ENCODE assay signal across 8 cellular contexts in the genomic region with DNA sequence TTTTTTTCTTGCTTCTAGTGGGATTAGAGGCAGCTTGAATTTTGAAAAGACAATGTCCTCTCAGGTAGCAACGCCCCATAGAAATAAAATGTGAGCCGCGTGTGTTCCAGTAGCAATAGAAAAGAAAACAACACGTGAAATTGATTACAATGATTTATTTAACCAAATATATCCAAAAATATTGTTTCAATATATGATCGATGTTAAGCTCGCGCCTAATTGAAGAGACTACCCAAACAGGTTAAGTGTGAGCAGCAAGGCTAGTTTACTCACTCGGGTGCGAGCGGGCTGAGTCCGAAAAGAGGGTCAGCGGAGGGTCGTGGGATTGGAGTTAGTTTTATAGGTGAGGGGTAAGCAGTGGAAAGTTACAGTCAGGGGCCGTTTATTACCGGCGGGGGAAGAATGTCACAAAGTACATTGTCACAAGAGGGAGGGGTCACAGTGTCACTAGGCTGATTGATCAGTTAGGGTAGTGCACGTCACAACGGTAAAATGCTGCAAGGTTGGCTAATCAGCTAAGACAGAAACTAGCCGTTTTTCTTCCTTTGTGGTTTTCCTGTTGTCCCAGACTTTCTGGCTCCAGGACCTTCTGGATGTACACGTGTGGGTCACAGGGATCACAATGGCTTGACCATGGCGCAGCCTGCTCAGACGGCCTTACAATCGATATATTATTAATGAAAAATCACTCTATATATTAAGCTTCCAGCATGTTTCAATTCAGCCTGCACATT. TPM values are rescaled to one million over a fixed set of nuclear protein-coding genes. Genes with fewer than 3 reads are reported as not detected.
DNase-seq lines count a peak whose midpoint lies in the region; ATAC-seq and TF ChIP-seq lines count a peak whose summit lies in the region.

No MANE protein-coding gene starts in this region.

- WGBS in IMR-90 (ENCODE audit: extremely low coverage in 2 of 2, insufficient read length in 1 of 2), 2 experiments, result 80% methylated on average over 5 of the region's 23 CpGs; no CpG with 5 or more reads in 1 of the 2 experiments
- WGBS in upper lobe of left lung, 2 donors, result 42 to 46% methylated on average over 23 of the region's 23 CpGs

- no peak overlapping the region for H2BK15ac ChIP-seq in IMR-90 (ENCODE audit: low read depth, low read length)

- TF ChIP-seq CTCF in IMR-90 (conservative IDR thresholded peaks at IDR 0.05; ENCODE audit: low read depth, low read length) (no peak), left lung (IDR thresholded peaks at IDR 0.05) (no peak), upper lobe of left lung (IDR thresholded peaks at IDR 0.05) (no peak)

- no peak overlapping the region for H3K4ac ChIP-seq in IMR-90 (ENCODE audit: low read depth, low read length)

- H3K79me1 ChIP-seq in IMR-90 (ENCODE audit: low read depth in 1 of 2, low read length in 2 of 2), result peaks cover 20 to 23% of the 10 kb centered on the region in 2 experiments; a peak in 3 of 4 replicates

- TF ChIP-seq EP300 in upper lobe of left lung (IDR thresholded peaks at IDR 0.05), result no peak

- no peak overlapping the region for H2BK5ac ChIP-seq in IMR-90 (ENCODE audit: low read depth, low read length, poor library complexity, severe bottlenecking)

- intact Hi-C loops in IMR-90 (cut with micrococcal nuclease) (no loop called here), left lung (cut with DNase I) (no loop called here)

- H3K9ac ChIP-seq in BLaER1 (peak overlapping the region; percentile 96), IMR-90 (ENCODE audit: low read depth, low read length) (no peak overlapping the region), adipocyte (ENCODE audit: low read length) (peak overlapping the region; percentile 93)

- no peak overlapping the region for H2BK120ac ChIP-seq in IMR-90 (ENCODE audit: low read depth, low read length)

- no peak overlapping the region for H2AK9ac ChIP-seq in IMR-90 (replicated peaks; ENCODE audit: low read depth, low read length, poor library complexity)

- H3K4me2 ChIP-seq in BLaER1, result peak overlapping the region; percentile 79
- H3K4me2 ChIP-seq in IMR-90 (ENCODE audit: low read depth, low read length), result no peak overlapping the region

- no peak overlapping the region for H2BK20ac ChIP-seq in IMR-90 (ENCODE audit: low read depth, low read length)

- no peak for TF ChIP-seq RAD21 in IMR-90 (IDR thresholded peaks at IDR 0.05; ENCODE audit: low read length)

- ATAC-seq in IMR-90 (ENCODE audit: low read depth) (no peak), left lung (no peak), upper lobe of left lung (ENCODE audit: low FRiP score in 2 of 2) (peak in 1 of 2 donors; percentile 4), GM21390 (IDR thresholded peaks at IDR 0.05; ENCODE audit: unreplicated experiment) (no peak)

- no peak overlapping the region for H3K18ac ChIP-seq in IMR-90 (ENCODE audit: low read depth, low read length)

- H3K27me3 ChIP-seq in BLaER1, result no peaks in the 10 kb centered on the region
- no peaks in the 10 kb centered on the region for H3K27me3 ChIP-seq in IMR-90 (ENCODE audit: control insufficient read depth, insufficient read depth, low read length)
- H3K27me3 ChIP-seq in adipocyte (replicated peaks; ENCODE audit: control insufficient read depth, insufficient read depth, low read length), result no peaks in the 10 kb centered on the region
- H3K27me3 ChIP-seq in left lung, result no peaks in the 10 kb centered on the region
- no peaks in the 10 kb centered on the region for H3K27me3 ChIP-seq in upper lobe of left lung

- H3K9me3 ChIP-seq in BLaER1 (peaks cover 58% of the 10 kb centered on the region), IMR-90 (ENCODE audit: control insufficient read depth, insufficient read depth, low read length) (no peaks in the 10 kb centered on the region), adipocyte (ENCODE audit: control insufficient read depth, low read length) (peaks cover 3% of the 10 kb centered on the region), left lung (no peaks in the 10 kb centered on the region), upper lobe of left lung (no peaks in the 10 kb centered on the region)

- peak overlapping the region; percentile 93 for H3K4me3 ChIP-seq in BLaER1
- H3K4me3 ChIP-seq in IMR-90 (ENCODE audit: insufficient read depth, low read depth, low read length), result no peak overlapping the region
- H3K4me3 ChIP-seq in adipocyte (ENCODE audit: low read length), result peak overlapping the region; percentile 98
- peak overlapping the region; percentile 61 to 70 for H3K4me3 ChIP-seq in left lung
- peak overlapping the region in 3 of 4 donors; percentile 64 to 86 (median 71) for H3K4me3 ChIP-seq in upper lobe of left lung

- no peak for TF ChIP-seq POLR2A in IMR-90 (IDR thresholded peaks at IDR 0.05; ENCODE audit: low read depth, low read length)
- no peak for TF ChIP-seq POLR2A in upper lobe of left lung (IDR thresholded peaks at IDR 0.05)

- H3K36me3 ChIP-seq in BLaER1 (peaks cover 29% of the 10 kb centered on the region), IMR-90 (ENCODE audit: control insufficient read depth, insufficient read depth, low read length) (no peaks in the 10 kb centered on the region; the same call in 1 of the 2 replicates), adipocyte (ENCODE audit: control insufficient read depth, insufficient read depth, low read length, severe bottlenecking) (no peaks in the 10 kb centered on the region), left lung (peaks cover 0 to 3% of the 10 kb centered on the region in 2 donors), upper lobe of left lung (no peaks in the 10 kb centered on the region)

- no TSS peak for BruUV-seq in IMR-90 (replicated peaks; lab: Mats Ljungman, UMichigan)

- no peak overlapping the region for H3K23ac ChIP-seq in IMR-90 (ENCODE audit: low read depth, low read length)

- H4K8ac ChIP-seq in IMR-90 (ENCODE audit: low read depth in 2 of 2, low read length in 2 of 2), result peak overlapping the region in 1 of 2 experiments; percentile 23; a peak in 1 of 4 replicates

- no peak for DNase-seq in IMR-90
- no peak for DNase-seq in adipocyte (ENCODE audit: low read depth)
- no peak for DNase-seq in left lung
- no peak for DNase-seq in upper lobe of left lung
- DNase-seq in MV-4-11 (lab: John Stamatoyannopoulos, UW), result no peak
- no peak for DNase-seq in activated effector memory CD4-positive, alpha-beta T cell treated with anti-CD3 and anti-CD28 coated beads, Interleukin-2, amount 50 U/mL, for 16 hours

- H4K91ac ChIP-seq in IMR-90 (ENCODE audit: insufficient read depth, low read depth, low read length), result no peak overlapping the region

- no peak overlapping the region for H3K14ac ChIP-seq in IMR-90 (replicated peaks; ENCODE audit: low read depth, low read length)

- H3K27ac ChIP-seq in BLaER1 (peak overlapping the region; percentile 96), IMR-90 (ENCODE audit: insufficient read depth, low read length) (no peak overlapping the region), left lung (peak overlapping the region; percentile 74 to 79), upper lobe of left lung (peak overlapping the region in 2 of 4 donors; percentile 81 to 87)

- H3K56ac ChIP-seq in IMR-90 (ENCODE audit: extremely low read depth, insufficient read depth, low read length), result no peak overlapping the region

- H3K4me1 ChIP-seq in BLaER1 (peaks cover 34% of the 10 kb centered on the region), IMR-90 (ENCODE audit: control insufficient read depth, insufficient read depth, low read length) (peaks cover 4% of the 10 kb centered on the region; the same call in 1 of the 2 replicates), adipocyte (ENCODE audit: control insufficient read depth, insufficient read depth, low read length) (peaks cover 16% of the 10 kb centered on the region), left lung (peaks cover 4 to 28% of the 10 kb centered on the region in 2 donors), upper lobe of left lung (peaks cover 11 to 14% (median 12%) of the 10 kb centered on the region in 4 donors)

- H2AFZ ChIP-seq in IMR-90 (replicated peaks; ENCODE audit: low read length, poor library complexity), result peak overlapping the region; percentile 98

- dilution Hi-C loops in IMR-90 (cut with HindIII; ENCODE audit: low sequenced_read_pairs, unreplicated experiment), result no loop called here

- peaks cover 7% of the 10 kb centered on the region; the same call in 1 of the 2 replicates for H4K20me1 ChIP-seq in BLaER1
- H4K20me1 ChIP-seq in IMR-90 (ENCODE audit: insufficient read depth, low read length), result no peaks in the 10 kb centered on the region

- no peak overlapping the region for H4K5ac ChIP-seq in IMR-90 (ENCODE audit: low read depth, low read length)

- no peaks in the 10 kb centered on the region for H3K9me1 ChIP-seq in IMR-90 (ENCODE audit: insufficient read depth, low read length)

- CTCF ChIA-PET in IMR-90 (lab: Yijun Ruan, JAX), result interaction anchor here (0.7 kb wide), 2 partner anchors 103 to 1653 kb away, joined by 3 to 6 read pairs; no protein-coding TSS in a partner anchor

- H2AK5ac ChIP-seq in IMR-90 (ENCODE audit: low read depth, low read length), result no peak overlapping the region

- POLR2A ChIA-PET in IMR-90 (lab: Charles Lee; ENCODE audit: unreplicated experiment), result no interaction called here

- in situ Hi-C loops in IMR-90 (cut with MboI; ENCODE audit: low sequenced_read_pairs), result no loop called here

TF ChIP-seq in IMR-90, 13 proteins besides CTCF, POLR2A, EP300 and RAD21 (continues in another document):
- no peak for TF ChIP-seq MAFK (IDR thresholded peaks at IDR 0.05; ENCODE audit: low read depth, low read length)
- TF ChIP-seq CHD1 (IDR thresholded peaks at IDR 0.05; ENCODE audit: low read depth, low read length), result no peak
- no peak for TF ChIP-seq CEBPB (IDR thresholded peaks at IDR 0.05; ENCODE audit: low read depth, low read length)
- TF ChIP-seq, protein P1, sequence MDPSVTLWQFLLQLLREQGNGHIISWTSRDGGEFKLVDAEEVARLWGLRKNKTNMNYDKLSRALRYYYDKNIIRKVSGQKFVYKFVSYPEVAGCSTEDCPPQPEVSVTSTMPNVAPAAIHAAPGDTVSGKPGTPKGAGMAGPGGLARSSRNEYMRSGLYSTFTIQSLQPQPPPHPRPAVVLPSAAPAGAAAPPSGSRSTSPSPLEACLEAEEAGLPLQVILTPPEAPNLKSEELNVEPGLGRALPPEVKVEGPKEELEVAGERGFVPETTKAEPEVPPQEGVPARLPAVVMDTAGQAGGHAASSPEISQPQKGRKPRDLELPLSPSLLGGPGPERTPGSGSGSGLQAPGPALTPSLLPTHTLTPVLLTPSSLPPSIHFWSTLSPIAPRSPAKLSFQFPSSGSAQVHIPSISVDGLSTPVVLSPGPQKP (IDR thresholded peaks at IDR 0.05; ENCODE audit: borderline replicate concordance, low read depth, low read length), result no peak

RNA-seq across cellular contexts. Expression of a gene that starts 0.7 kb away (rescaled TPM):
- total RNA-seq in IMR-90 (2012; rRNA removed), result 4.5 and 5.6 TPM in 2 replicates
- polyA plus RNA-seq in IMR-90 (2012; rRNA removed), result 1.2 and 1.8 TPM in 2 replicates
- 0.19 and 0.33 TPM in 2 replicates for polyA plus RNA-seq in IMR-90 (2012; cell fraction: cytosol; rRNA removed)
- polyA plus RNA-seq in IMR-90 (2012; cell fraction: nucleus; rRNA removed; ENCODE audit: low replicate concordance), result 0.10 and 1.0 TPM in 2 replicates
- 1 to 10 TPM; 3.4 to 3.8 TPM for total RNA-seq in left lung
- total RNA-seq in upper lobe of left lung, result 1 to 10 TPM in 5 of 6 donors, under 1 TPM in 1; 0.67 to 4.7 (median 2.3) TPM

RNA-seq across cellular contexts. Expression of a gene that starts 24.8 kb away (rescaled TPM):
- total RNA-seq in IMR-90 (2012; rRNA removed), result 10.8 and 14.2 TPM in 2 replicates
- polyA plus RNA-seq in IMR-90 (2012; rRNA removed), result 3.4 and 3.8 TPM in 2 replicates
- polyA plus RNA-seq in IMR-90 (2012; cell fraction: cytosol; rRNA removed), result 1.3 and 1.4 TPM in 2 replicates
- 2.1 and 2.2 TPM in 2 replicates for polyA plus RNA-seq in IMR-90 (2012; cell fraction: nucleus; rRNA removed; ENCODE audit: low replicate concordance)
- 1 to 10 TPM; 6.9 to 7.1 TPM for total RNA-seq in left lung
- 10 to 100 TPM in 1 of 6 donors, 1 to 10 TPM in 5; 2.3 to 11.5 (median 6.9) TPM for total RNA-seq in upper lobe of left lung
